ENCODE assay signal across 11 cellular contexts in the genomic region with DNA sequence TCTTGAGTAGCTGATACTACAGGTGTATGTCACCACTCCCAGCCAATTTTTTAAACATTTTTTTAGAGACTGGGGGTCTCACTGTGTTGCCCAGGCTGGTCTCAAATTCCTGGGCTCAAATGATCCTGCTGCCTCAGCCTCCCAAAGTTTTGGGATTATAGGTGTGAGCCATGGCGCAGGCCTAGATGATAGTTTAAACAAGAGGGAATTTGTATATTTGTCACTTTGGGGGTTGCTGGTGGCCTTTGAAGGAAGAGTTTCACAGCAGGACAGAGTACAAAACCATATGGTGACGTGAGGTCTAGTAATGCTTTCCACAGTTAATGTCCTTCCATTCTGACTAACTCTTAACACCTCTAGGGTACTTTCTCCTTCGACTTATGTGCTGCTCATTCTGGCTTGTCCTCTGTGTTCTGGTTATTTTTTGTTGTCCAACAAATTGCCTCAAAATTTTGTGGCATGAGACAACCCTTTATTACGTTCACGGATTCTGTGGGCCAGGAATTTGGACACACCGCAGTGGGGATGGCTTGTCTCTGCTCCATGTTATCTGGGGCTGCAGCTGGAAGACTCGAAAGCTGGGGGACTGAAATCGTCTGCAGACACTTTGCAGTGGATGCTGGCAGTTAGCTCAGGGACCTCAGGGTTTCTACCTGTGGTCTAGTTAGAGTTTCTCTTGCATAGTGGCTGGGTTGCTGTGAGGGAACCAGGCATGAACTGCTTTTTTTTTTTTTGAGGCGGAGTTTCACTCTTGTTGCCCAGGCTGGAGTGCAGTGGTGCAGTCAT. TPM values are rescaled to one million over a fixed set of nuclear protein-coding genes. Genes with fewer than 3 reads are reported as not detected.
DNase-seq lines count a peak whose midpoint lies in the region; ATAC-seq and TF ChIP-seq lines count a peak whose summit lies in the region.
"Had no signal": no experiment of that assay in that cellular context is flagged by ENCODE, and none has a peak within 500 bp of the region (broad histone marks: within the 10 kb centered on the region; RNA-seq: fewer than 3 reads in every experiment).

No MANE protein-coding gene starts in this region.

- no peak overlapping the region for H3K4me2 ChIP-seq in neuronal stem cell (ENCODE audit: insufficient read depth, low read length, poor library complexity, severe bottlenecking)

- no peak overlapping the region for H3K27ac ChIP-seq in neuronal stem cell (replicated peaks; ENCODE audit: low read length)
- H3K27ac ChIP-seq in effector memory CD4-positive, alpha-beta T cell (ENCODE audit: insufficient read depth, low read length, poor library complexity, severe bottlenecking) = no peak overlapping the region
- H3K27ac ChIP-seq: C4-2B had no signal

- H2BK15ac ChIP-seq in neuronal stem cell (ENCODE audit: low read length) = no peak overlapping the region

- no peak overlapping the region for H3K23ac ChIP-seq in neuronal stem cell (ENCODE audit: low read depth, low read length, poor library complexity)

- CTCF ChIA-PET in activated CD4-positive, alpha-beta memory T cell treated with anti-CD3 and anti-CD28 coated beads for 36 hours (lab: Charles Lee) = interaction anchor here (1.2 to 2.0 kb wide), 4 partner anchors 20 to 43 kb away, joined by 3 to 6 read pairs (median 4); no protein-coding TSS in a partner anchor

- H3K14ac ChIP-seq in neuronal stem cell (ENCODE audit: low read length) = no peak overlapping the region

- H2AFZ ChIP-seq in neuronal stem cell (ENCODE audit: low read length) = no peak overlapping the region

- no peak for TF ChIP-seq CTCF in type B pancreatic cell (conservative IDR thresholded peaks at IDR 0.05)

- no peaks in the 10 kb centered on the region for H3K27me3 ChIP-seq in neuronal stem cell (ENCODE audit: control insufficient read depth in 3 of 3, insufficient read depth in 3 of 3, low read depth in 1 of 3, low read length in 3 of 3)
- H3K27me3 ChIP-seq in effector memory CD4-positive, alpha-beta T cell (replicated peaks; ENCODE audit: control insufficient read depth, insufficient read depth, low read length, poor library complexity, severe bottlenecking) = no peaks in the 10 kb centered on the region

- no peak overlapping the region for H2BK120ac ChIP-seq in neuronal stem cell (ENCODE audit: low read depth, low read length)

- POLR2A ChIA-PET in activated CD4-positive, alpha-beta memory T cell treated with anti-CD3 and anti-CD28 coated beads for 36 hours (lab: Charles Lee) = interaction anchor here (0.6 to 4.2 kb wide), 6 partner anchors 19 to 52 kb away, joined by 3 to 47 read pairs (median 5); a partner anchor contains a TSS

- WGBS in neuronal stem cell (ENCODE audit: extremely low coverage in 2 of 2, insufficient read length in 2 of 2, insufficient replicate concordance in 1 of 2), 2 donors = no CpG with 5 or more reads among the region's 9 CpGs

- peaks cover 24 to 40% of the 10 kb centered on the region in 2 donors for H3K4me1 ChIP-seq in neuronal stem cell (ENCODE audit: control insufficient read depth in 2 of 2, insufficient read depth in 1 of 2, low read depth in 1 of 2, low read length in 2 of 2)
- peaks cover 19% of the 10 kb centered on the region for H3K4me1 ChIP-seq in effector memory CD4-positive, alpha-beta T cell (ENCODE audit: control insufficient read depth, insufficient read depth, low read length, poor library complexity, severe bottlenecking)

- ATAC-seq in HG02759 (IDR thresholded peaks at IDR 0.05; ENCODE audit: unreplicated experiment) = peak; percentile 59
- ATAC-seq in HG03135 (IDR thresholded peaks at IDR 0.05; ENCODE audit: unreplicated experiment) = no peak

- H2AK5ac ChIP-seq in neuronal stem cell (ENCODE audit: low read depth, low read length) = no peak overlapping the region

- no peak overlapping the region for H3K18ac ChIP-seq in neuronal stem cell (ENCODE audit: low read length)

- H4K91ac ChIP-seq in neuronal stem cell (ENCODE audit: low read depth, low read length, poor library complexity) = no peak overlapping the region

- peak; percentile 39 for DNase-seq in stimulated activated CD4-positive, alpha-beta T cell treated with anti-CD3 and anti-CD28 coated beads, Interleukin-15, amount 100 ng/mL, for 24 hours
- no peak for DNase-seq in stimulated activated CD4-positive, alpha-beta T cell treated with anti-CD3 and anti-CD28 coated beads, Interleukin-4, amount 100 ng/mL, for 24 hours
- DNase-seq in activated CD4-positive, alpha-beta memory T cell treated with anti-CD3 and anti-CD28 coated beads for 36 hours = no peak
- DNase-seq in type B pancreatic cell (ENCODE audit: extremely low spot score, unreplicated experiment) = no peak
- no peak for DNase-seq in neuronal stem cell (ENCODE audit: low spot score)
- DNase-seq in effector memory CD4-positive, alpha-beta T cell = no peak
- DNase-seq: NCI-H446, small intestine had no signal

- peaks cover 1% of the 10 kb centered on the region for H3K36me3 Mint-ChIP-seq in activated CD4-positive, alpha-beta memory T cell treated with anti-CD3 and anti-CD28 coated beads for 36 hours
- no peaks in the 10 kb centered on the region for H3K36me3 Mint-ChIP-seq in type B pancreatic cell

- peak overlapping the region; percentile 93 for H3K27ac Mint-ChIP-seq in activated CD4-positive, alpha-beta memory T cell treated with anti-CD3 and anti-CD28 coated beads for 36 hours
- H3K27ac Mint-ChIP-seq in type B pancreatic cell = peak overlapping the region; percentile 65

- H3K4me3 Mint-ChIP-seq in activated CD4-positive, alpha-beta memory T cell treated with anti-CD3 and anti-CD28 coated beads for 36 hours = peak overlapping the region; percentile 34
- no peak overlapping the region for H3K4me3 Mint-ChIP-seq in type B pancreatic cell

- no peak overlapping the region for H4K8ac ChIP-seq in neuronal stem cell (ENCODE audit: low read depth, low read length)

- intact Hi-C loops in activated CD4-positive, alpha-beta memory T cell treated with anti-CD3 and anti-CD28 coated beads for 36 hours (cut with micrococcal nuclease) = no loop called here

- no peak overlapping the region for H3K4me3 ChIP-seq in neuronal stem cell (ENCODE audit: low read length in 2 of 2)
- no peak overlapping the region for H3K4me3 ChIP-seq in effector memory CD4-positive, alpha-beta T cell (ENCODE audit: insufficient read depth, low read depth, low read length, poor library complexity, severe bottlenecking)

- peaks cover 3% of the 10 kb centered on the region for H3K9me3 Mint-ChIP-seq in activated CD4-positive, alpha-beta memory T cell treated with anti-CD3 and anti-CD28 coated beads for 36 hours
- peaks cover 4% of the 10 kb centered on the region for H3K9me3 Mint-ChIP-seq in type B pancreatic cell

- H3K36me3 ChIP-seq in neuronal stem cell (replicated peaks in 1 of 2; ENCODE audit: control insufficient read depth in 2 of 2, insufficient read depth in 2 of 2, low read length in 2 of 2) = no peaks in the 10 kb centered on the region
- no peaks in the 10 kb centered on the region for H3K36me3 ChIP-seq in effector memory CD4-positive, alpha-beta T cell (ENCODE audit: control insufficient read depth, insufficient read depth, low read length)

- H3K79me1 ChIP-seq in neuronal stem cell (ENCODE audit: low read depth, low read length) = no peaks in the 10 kb centered on the region

- H3K9ac ChIP-seq in neuronal stem cell (ENCODE audit: low read depth, low read length, poor library complexity) = no peak overlapping the region

- H2BK5ac ChIP-seq in neuronal stem cell (ENCODE audit: low read length) = no peak overlapping the region

- H3K9me3 ChIP-seq in neuronal stem cell (replicated peaks in 1 of 2; ENCODE audit: control insufficient read depth in 2 of 2, insufficient read depth in 1 of 2, low read depth in 1 of 2, low read length in 2 of 2) = no peaks in the 10 kb centered on the region
- no peaks in the 10 kb centered on the region for H3K9me3 ChIP-seq in effector memory CD4-positive, alpha-beta T cell (ENCODE audit: control insufficient read depth, low read length)

- H3K4ac ChIP-seq in neuronal stem cell (ENCODE audit: low read length) = no peak overlapping the region

- H3K27me3 Mint-ChIP-seq in activated CD4-positive, alpha-beta memory T cell treated with anti-CD3 and anti-CD28 coated beads for 36 hours = no peaks in the 10 kb centered on the region
- H3K27me3 Mint-ChIP-seq in type B pancreatic cell = no peaks in the 10 kb centered on the region

- H2BK12ac ChIP-seq in neuronal stem cell (ENCODE audit: low read length) = no peak overlapping the region

- peaks cover 69% of the 10 kb centered on the region for H3K4me1 Mint-ChIP-seq in activated CD4-positive, alpha-beta memory T cell treated with anti-CD3 and anti-CD28 coated beads for 36 hours (ENCODE audit: low read depth)
- H3K4me1 Mint-ChIP-seq in type B pancreatic cell (ENCODE audit: unreplicated experiment) = peaks cover 54% of the 10 kb centered on the region

RNA-seq across cellular contexts. Expression of a gene that starts 23.0 kb away (rescaled TPM):
- total RNA-seq in activated CD4-positive, alpha-beta memory T cell treated with anti-CD3 and anti-CD28 coated beads for 36 hours = 100 to 1,000 TPM; 167 to 171 TPM
- 24.3 and 40.1 TPM in 2 replicates for total RNA-seq in type B pancreatic cell (ENCODE audit: low replicate concordance)
- polyA plus RNA-seq in neuronal stem cell (2013, experiment 1 of 2) = 11.0 TPM
- polyA plus RNA-seq in neuronal stem cell (2013, experiment 2 of 2) = 10.9 TPM

RNA-seq across cellular contexts. Expression of a gene that starts 24.9 kb away (rescaled TPM):
- total RNA-seq in activated CD4-positive, alpha-beta memory T cell treated with anti-CD3 and anti-CD28 coated beads for 36 hours = 100 to 1,000 TPM; 226 to 231 TPM
- 72.9 and 94.8 TPM in 2 replicates for total RNA-seq in type B pancreatic cell (ENCODE audit: low replicate concordance)
- polyA plus RNA-seq in neuronal stem cell (2013, experiment 1 of 2) = 107 TPM
- polyA plus RNA-seq in neuronal stem cell (2013, experiment 2 of 2) = 102 TPM

RNA-seq across cellular contexts. Expression of a gene that starts 47.2 kb away (rescaled TPM):
- 1,000 to 10,000 TPM; 1,695 to 1,719 TPM for total RNA-seq in activated CD4-positive, alpha-beta memory T cell treated with anti-CD3 and anti-CD28 coated beads for 36 hours
- total RNA-seq in type B pancreatic cell (ENCODE audit: low replicate concordance) = 560 and 1,225 TPM in 2 replicates
- polyA plus RNA-seq in neuronal stem cell (2013, experiment 1 of 2) = 2,147 TPM
- polyA plus RNA-seq in neuronal stem cell (2013, experiment 2 of 2) = 2,146 TPM

RNA-seq across cellular contexts. Expression of a gene that starts 50.3 kb away (rescaled TPM):
- 10 to 100 TPM; 79.5 to 88.7 TPM for total RNA-seq in activated CD4-positive, alpha-beta memory T cell treated with anti-CD3 and anti-CD28 coated beads for 36 hours
- total RNA-seq in type B pancreatic cell (ENCODE audit: low replicate concordance) = 30.1 and 71.3 TPM in 2 replicates
- 50.3 TPM for polyA plus RNA-seq in neuronal stem cell (2013, experiment 1 of 2)
- polyA plus RNA-seq in neuronal stem cell (2013, experiment 2 of 2) = 51.5 TPM
